In genomic region chr18:10912790-10913560, GRCh38 we compare ENCODE assay signal across 17 cellular contexts.
DNase-seq lines count a peak whose midpoint lies in the region; ATAC-seq and TF ChIP-seq lines count a peak whose summit lies in the region.
"Had no signal": no experiment of that assay in that cellular context is flagged by ENCODE, and none has a peak within 500 bp of the region (broad histone marks: within the 10 kb centered on the region; RNA-seq: fewer than 3 reads in every experiment).

No MANE protein-coding gene starts in this region.

- H3K4me3 ChIP-seq in astrocyte of the spinal cord (ENCODE audit: low read depth, low read length) (no peak overlapping the region), skeletal muscle satellite cell (ENCODE audit: low read length) (no peak overlapping the region)
- H3K4me3 ChIP-seq: K562, left lung had no signal

- H3K27me3 ChIP-seq in skeletal muscle satellite cell (ENCODE audit: control insufficient read depth, insufficient read depth, low read length): no peaks in the 10 kb centered on the region
- H3K27me3 ChIP-seq: left lung, neutrophil had no signal

- H3K4me2 ChIP-seq in skeletal muscle satellite cell (ENCODE audit: low read length): peak overlapping the region; percentile 24

- peaks cover 2% of the 10 kb centered on the region; the same call in 1 of the 2 replicates for H3K27me3 Mint-ChIP-seq in HFFc6 (ENCODE audit: insufficient read depth)
- no peaks in the 10 kb centered on the region for H3K27me3 Mint-ChIP-seq in activated T-helper 1 cell treated with anti-CD3 and anti-CD28 coated beads, Interleukin-12 subunit alpha, Interleukin-12 subunit beta, Interleukin-2, Interleukin-4 antibody, amounts not matched to agents 30 ng/mL and 10 ng/mL and 1 ng/mL, durations not matched to agents 14 hours and 24 hours and 36 hours (ENCODE audit: insufficient read depth)
- H3K27me3 Mint-ChIP-seq: central memory CD8-positive, alpha-beta T cell; stimulated activated naive CD8-positive, alpha-beta T cell treated with anti-CD3 and anti-CD28 coated beads, Interleukin-15, Interleukin-2, amounts not matched to agents 100 ng/mL and 50 ng/mL, for 24 hours had no signal

- in situ Hi-C loops in astrocyte of the spinal cord (cut with HindIII; ENCODE audit: low sequenced_read_pairs): no loop called here

- DNase-seq in HFFc6 (peak; percentile 8), astrocyte of the spinal cord (ENCODE audit: low read depth, low spot score) (peak; percentile 89), iris pigment epithelial cell (ENCODE audit: low read depth) (peak; percentile 81), globus pallidus (ENCODE audit: low spot score) (no peak)
- no peak for DNase-seq in activated T-helper 1 cell treated with anti-CD3 and anti-CD28 coated beads, Interleukin-12 subunit alpha, Interleukin-12 subunit beta, Interleukin-2, Interleukin-4 antibody, amounts not matched to agents 30 ng/mL and 10 ng/mL and 1 ng/mL, durations not matched to agents 14 hours and 24 hours and 36 hours (ENCODE audit: low spot score)
- DNase-seq: activated CD4-positive, alpha-beta T cell treated with anti-CD3 and anti-CD28 coated beads for 4 hours; COR-L47; left lung; NCI-H1930; SW 1271 had no signal

- peak overlapping the region; percentile 43 for H3K9ac ChIP-seq in skeletal muscle satellite cell (ENCODE audit: low read depth, low read length)

- no peaks in the 10 kb centered on the region for H3K36me3 ChIP-seq in skeletal muscle satellite cell (ENCODE audit: insufficient read depth, low read length)
- H3K36me3 ChIP-seq: left lung, neutrophil had no signal

- ATAC-seq in HG03175 (IDR thresholded peaks at IDR 0.05; ENCODE audit: unreplicated experiment): no peak
- ATAC-seq: activated T-helper 17 cell treated with anti-CD3 and anti-CD28 coated beads, Interleukin-2, amount 50 U/mL, for 72 hours; K562 had no signal

- TF ChIP-seq CTCF in HFFc6 (IDR thresholded peaks at IDR 0.05): no peak
- no peak for TF ChIP-seq CTCF in astrocyte of the spinal cord (IDR thresholded peaks at IDR 0.05; ENCODE audit: low read depth, low read length)

- H3K4me3 Mint-ChIP-seq in HFFc6: no peak overlapping the region
- no peak overlapping the region for H3K4me3 Mint-ChIP-seq in activated T-helper 1 cell treated with anti-CD3 and anti-CD28 coated beads, Interleukin-12 subunit alpha, Interleukin-12 subunit beta, Interleukin-2, Interleukin-4 antibody, amounts not matched to agents 30 ng/mL and 10 ng/mL and 1 ng/mL, durations not matched to agents 14 hours and 24 hours and 36 hours
- H3K4me3 Mint-ChIP-seq: activated T-helper 17 cell treated with anti-CD3 and anti-CD28 coated beads, Interleukin-2, amount 50 U/mL, for 72 hours; central memory CD8-positive, alpha-beta T cell; stimulated activated naive CD8-positive, alpha-beta T cell treated with anti-CD3 and anti-CD28 coated beads, Interleukin-15, Interleukin-2, amounts not matched to agents 100 ng/mL and 50 ng/mL, for 24 hours had no signal

- peaks cover 18% of the 10 kb centered on the region for H3K4me1 ChIP-seq in skeletal muscle satellite cell (ENCODE audit: control insufficient read depth, insufficient read depth, low read length)
- H3K4me1 ChIP-seq: left lung had no signal

- no peaks in the 10 kb centered on the region for H3K36me3 Mint-ChIP-seq in HFFc6 (ENCODE audit: low read depth)
- H3K36me3 Mint-ChIP-seq in activated T-helper 1 cell treated with anti-CD3 and anti-CD28 coated beads, Interleukin-12 subunit alpha, Interleukin-12 subunit beta, Interleukin-2, Interleukin-4 antibody, amounts not matched to agents 30 ng/mL and 10 ng/mL and 1 ng/mL, durations not matched to agents 14 hours and 24 hours and 36 hours (ENCODE audit: low read depth): no peaks in the 10 kb centered on the region

- H3K9me3 Mint-ChIP-seq in HFFc6: no peaks in the 10 kb centered on the region
- no peaks in the 10 kb centered on the region for H3K9me3 Mint-ChIP-seq in activated T-helper 1 cell treated with anti-CD3 and anti-CD28 coated beads, Interleukin-12 subunit alpha, Interleukin-12 subunit beta, Interleukin-2, Interleukin-4 antibody, amounts not matched to agents 30 ng/mL and 10 ng/mL and 1 ng/mL, durations not matched to agents 14 hours and 24 hours and 36 hours
- H3K9me3 Mint-ChIP-seq: activated T-helper 17 cell treated with anti-CD3 and anti-CD28 coated beads, Interleukin-2, amount 50 U/mL, for 72 hours; central memory CD8-positive, alpha-beta T cell; stimulated activated naive CD8-positive, alpha-beta T cell treated with anti-CD3 and anti-CD28 coated beads, Interleukin-15, Interleukin-2, amounts not matched to agents 100 ng/mL and 50 ng/mL, for 24 hours had no signal

- H3K27ac Mint-ChIP-seq in HFFc6: no peak overlapping the region
- H3K27ac Mint-ChIP-seq in activated T-helper 1 cell treated with anti-CD3 and anti-CD28 coated beads, Interleukin-12 subunit alpha, Interleukin-12 subunit beta, Interleukin-2, Interleukin-4 antibody, amounts not matched to agents 30 ng/mL and 10 ng/mL and 1 ng/mL, durations not matched to agents 14 hours and 24 hours and 36 hours: no peak overlapping the region
- H3K27ac Mint-ChIP-seq: activated T-helper 17 cell treated with anti-CD3 and anti-CD28 coated beads, Interleukin-2, amount 50 U/mL, for 72 hours; stimulated activated naive CD8-positive, alpha-beta T cell treated with anti-CD3 and anti-CD28 coated beads, Interleukin-15, Interleukin-2, amounts not matched to agents 100 ng/mL and 50 ng/mL, for 24 hours had no signal

- intact Hi-C loops in activated T-helper 1 cell treated with anti-CD3 and anti-CD28 coated beads, Interleukin-12 subunit alpha, Interleukin-12 subunit beta, Interleukin-2, Interleukin-4 antibody, amounts not matched to agents 30 ng/mL and 10 ng/mL and 1 ng/mL, durations not matched to agents 14 hours and 24 hours and 36 hours (cut with micrococcal nuclease): no loop called here

- peaks cover 13% of the 10 kb centered on the region for H3K4me1 Mint-ChIP-seq in HFFc6 (ENCODE audit: low read depth)
- H3K4me1 Mint-ChIP-seq in activated T-helper 1 cell treated with anti-CD3 and anti-CD28 coated beads, Interleukin-12 subunit alpha, Interleukin-12 subunit beta, Interleukin-2, Interleukin-4 antibody, amounts not matched to agents 30 ng/mL and 10 ng/mL and 1 ng/mL, durations not matched to agents 14 hours and 24 hours and 36 hours (ENCODE audit: low read depth): no peaks in the 10 kb centered on the region
- H3K4me1 Mint-ChIP-seq: activated T-helper 17 cell treated with anti-CD3 and anti-CD28 coated beads, Interleukin-2, amount 50 U/mL, for 72 hours; central memory CD8-positive, alpha-beta T cell had no signal

- H3K9me3 ChIP-seq in skeletal muscle satellite cell (replicated peaks; ENCODE audit: low read length): no peaks in the 10 kb centered on the region
- H3K9me3 ChIP-seq: left lung, neutrophil had no signal

Comparison
In these comparisons a context has a peak if more than half of its experiments do, and no peak if none do; other contexts are left out.
1. DNase-seq: peak in HFFc6 (single experiment), astrocyte of the spinal cord (single experiment) and iris pigment epithelial cell (single experiment); none in activated T-helper 1 cell treated with anti-CD3 and anti-CD28 coated beads, Interleukin-12 subunit alpha, Interleukin-12 subunit beta, Interleukin-2, Interleukin-4 antibody, amounts not matched to agents 30 ng/mL and 10 ng/mL and 1 ng/mL, durations not matched to agents 14 hours and 24 hours and 36 hours (single experiment) and globus pallidus (single experiment).